Comparison of ENCODE assay signal across 8 cellular contexts in genomic region chr22:31637938-31638618, GRCh38. TPM values are rescaled to one million over a fixed set of nuclear protein-coding genes. Genes with fewer than 3 reads are reported as not detected.
DNase-seq lines count a peak whose midpoint lies in the region; ATAC-seq and TF ChIP-seq lines count a peak whose summit lies in the region.

No MANE protein-coding gene starts in this region.

- peak overlapping the region; percentile 68 for H3K27ac Mint-ChIP-seq in activated CD4-positive, alpha-beta memory T cell treated with anti-CD3 and anti-CD28 coated beads, Interleukin-2, amount 10 ng/mL, durations not matched to agents 7 days and 5 days

- no peaks in the 10 kb centered on the region for H3K27me3 Mint-ChIP-seq in activated CD4-positive, alpha-beta memory T cell treated with anti-CD3 and anti-CD28 coated beads, Interleukin-2, amount 10 ng/mL, durations not matched to agents 7 days and 5 days

- H3K36me3 ChIP-seq in tibial artery: peaks cover 0 to 11% (median 0%) of the 10 kb centered on the region in 3 donors

- intact Hi-C loops in tibial artery (cut with DNase I; ENCODE audit: low total_unique reads): no loop called here

- peak overlapping the region; percentile 5 to 26 for H3K4me3 ChIP-seq in tibial artery

- TF ChIP-seq CTCF in tibial artery (IDR thresholded peaks at IDR 0.05): no peak

- H3K9me3 Mint-ChIP-seq in activated CD4-positive, alpha-beta memory T cell treated with anti-CD3 and anti-CD28 coated beads, Interleukin-2, amount 10 ng/mL, durations not matched to agents 7 days and 5 days: no peaks in the 10 kb centered on the region

- CTCF ChIA-PET in activated CD4-positive, alpha-beta memory T cell treated with anti-CD3 and anti-CD28 coated beads, Interleukin-2, amount 10 ng/mL, durations not matched to agents 7 days and 5 days (lab: Charles Lee): interaction anchor here (0.7 to 2.5 kb wide), 5 partner anchors 24 to 277 kb away, joined by 4 to 9 read pairs (median 5); partner anchors contain the start of gene PISD

- peak; percentile 38 for DNase-seq in activated CD4-positive, alpha-beta memory T cell treated with anti-CD3 and anti-CD28 coated beads, Interleukin-2, amount 10 ng/mL, durations not matched to agents 7 days and 5 days
- DNase-seq in hepatic stellate cell (ENCODE audit: low spot score) (peak; percentile 49), tibial artery (peak in 1 of 2 donors; percentile 51), AG08396 (ENCODE audit: low spot score) (no peak), NCI-H2029 treated with DMSO at 0.1 percent for 48 hours (lab: John Stamatoyannopoulos, UW) (no peak), DMS 273 (lab: John Stamatoyannopoulos, UW; ENCODE audit: unreplicated experiment) (no peak)

- POLR2A ChIA-PET in activated CD4-positive, alpha-beta memory T cell treated with anti-CD3 and anti-CD28 coated beads, Interleukin-2, amount 10 ng/mL, durations not matched to agents 7 days and 5 days (lab: Charles Lee): no interaction called here

- peaks cover 0 to 23% (median 6%) of the 10 kb centered on the region in 4 donors for H3K4me1 ChIP-seq in tibial artery

- H3K9me3 ChIP-seq in tibial artery: no peaks in the 10 kb centered on the region

- peak; percentile 71 for TF ChIP-seq POLR2A in GM18505 (IDR thresholded peaks at IDR 0.05; ENCODE audit: borderline replicate concordance, extremely low read depth, insufficient read depth, insufficient read length)

- H3K4me3 Mint-ChIP-seq in activated CD4-positive, alpha-beta memory T cell treated with anti-CD3 and anti-CD28 coated beads, Interleukin-2, amount 10 ng/mL, durations not matched to agents 7 days and 5 days: peak overlapping the region; percentile 48

- no peak for ATAC-seq in GM18505 (IDR thresholded peaks at IDR 0.05; ENCODE audit: unreplicated experiment)
- ATAC-seq in HG02885 (IDR thresholded peaks at IDR 0.05; ENCODE audit: poor library complexity, unreplicated experiment): peak; percentile 38

- peaks cover 36% of the 10 kb centered on the region for H3K4me1 Mint-ChIP-seq in activated CD4-positive, alpha-beta memory T cell treated with anti-CD3 and anti-CD28 coated beads, Interleukin-2, amount 10 ng/mL, durations not matched to agents 7 days and 5 days

- H3K27me3 ChIP-seq in tibial artery: no peaks in the 10 kb centered on the region

- peaks cover 4% of the 10 kb centered on the region for H3K36me3 Mint-ChIP-seq in activated CD4-positive, alpha-beta memory T cell treated with anti-CD3 and anti-CD28 coated beads, Interleukin-2, amount 10 ng/mL, durations not matched to agents 7 days and 5 days (ENCODE audit: low read depth)

- peak overlapping the region; percentile 20 to 50 for H3K27ac ChIP-seq in tibial artery

RNA-seq across cellular contexts. Expression of gene PISD, which starts 23.9 kb away (rescaled TPM):
- total RNA-seq in activated CD4-positive, alpha-beta memory T cell treated with anti-CD3 and anti-CD28 coated beads, Interleukin-2, amount 10 ng/mL, durations not matched to agents 7 days and 5 days: 10 to 100 TPM; 19.2 to 19.6 TPM

Comparison
In these comparisons a context has a peak if more than half of its experiments do, and no peak if none do; other contexts are left out.
1. DNase-seq: peak in activated CD4-positive, alpha-beta memory T cell treated with anti-CD3 and anti-CD28 coated beads, Interleukin-2, amount 10 ng/mL, durations not matched to agents 7 days and 5 days (single experiment) and hepatic stellate cell (single experiment); none in AG08396 (single experiment), NCI-H2029 treated with DMSO at 0.1 percent for 48 hours (single experiment) and DMS 273 (single experiment).